1 cellular context compared by ENCODE assay signal in the genomic region with DNA sequence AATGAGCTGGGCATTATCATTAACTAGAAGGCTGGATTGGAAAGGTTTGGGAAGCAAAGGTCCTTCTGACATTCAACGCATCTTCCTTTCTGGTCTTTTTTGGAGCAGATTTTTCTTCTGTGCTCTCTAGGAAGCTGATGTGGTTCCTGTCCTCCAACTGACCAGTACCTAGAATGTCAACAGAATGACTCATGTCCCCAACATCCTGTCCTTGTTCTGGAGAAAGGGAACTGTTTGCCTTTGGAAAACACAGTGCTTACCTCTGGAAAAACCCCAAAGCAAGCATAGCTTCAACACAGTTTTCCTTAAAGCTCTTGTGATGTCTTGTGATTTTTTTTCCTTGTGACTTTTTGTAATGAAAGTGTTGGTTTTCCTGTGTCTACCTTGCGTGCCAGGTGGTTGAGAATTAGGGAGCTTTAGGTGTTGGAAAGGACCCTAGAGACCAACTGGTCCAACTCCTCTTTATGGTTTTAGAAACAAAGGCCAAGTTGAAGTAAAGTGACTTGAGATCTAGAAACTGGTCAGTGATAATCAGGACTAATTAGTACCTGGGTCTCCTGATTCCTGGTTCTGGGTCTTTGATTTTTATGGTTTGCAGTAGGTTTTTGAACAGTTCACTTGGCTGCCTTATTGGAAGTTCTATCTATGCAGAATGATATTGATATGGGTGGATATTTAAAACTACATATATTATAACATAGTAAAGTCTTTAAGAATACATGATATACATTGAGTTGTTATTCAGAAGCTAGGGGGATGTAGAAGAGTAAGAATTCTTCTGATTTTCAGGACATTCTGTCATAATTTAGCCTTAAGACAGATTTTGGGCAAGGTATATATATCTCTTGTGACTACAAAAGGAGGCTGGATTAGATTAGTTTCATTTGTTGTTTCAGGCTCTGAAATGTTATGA.
TF ChIP-seq lines count a peak whose summit lies in the region.

No MANE protein-coding gene starts in this region.

TF ChIP-seq in HepG2, 621 proteins besides CTCF, POLR2A, EP300 and RAD21 (continued from another document and continues in another):
- TF ChIP-seq, protein P1, sequence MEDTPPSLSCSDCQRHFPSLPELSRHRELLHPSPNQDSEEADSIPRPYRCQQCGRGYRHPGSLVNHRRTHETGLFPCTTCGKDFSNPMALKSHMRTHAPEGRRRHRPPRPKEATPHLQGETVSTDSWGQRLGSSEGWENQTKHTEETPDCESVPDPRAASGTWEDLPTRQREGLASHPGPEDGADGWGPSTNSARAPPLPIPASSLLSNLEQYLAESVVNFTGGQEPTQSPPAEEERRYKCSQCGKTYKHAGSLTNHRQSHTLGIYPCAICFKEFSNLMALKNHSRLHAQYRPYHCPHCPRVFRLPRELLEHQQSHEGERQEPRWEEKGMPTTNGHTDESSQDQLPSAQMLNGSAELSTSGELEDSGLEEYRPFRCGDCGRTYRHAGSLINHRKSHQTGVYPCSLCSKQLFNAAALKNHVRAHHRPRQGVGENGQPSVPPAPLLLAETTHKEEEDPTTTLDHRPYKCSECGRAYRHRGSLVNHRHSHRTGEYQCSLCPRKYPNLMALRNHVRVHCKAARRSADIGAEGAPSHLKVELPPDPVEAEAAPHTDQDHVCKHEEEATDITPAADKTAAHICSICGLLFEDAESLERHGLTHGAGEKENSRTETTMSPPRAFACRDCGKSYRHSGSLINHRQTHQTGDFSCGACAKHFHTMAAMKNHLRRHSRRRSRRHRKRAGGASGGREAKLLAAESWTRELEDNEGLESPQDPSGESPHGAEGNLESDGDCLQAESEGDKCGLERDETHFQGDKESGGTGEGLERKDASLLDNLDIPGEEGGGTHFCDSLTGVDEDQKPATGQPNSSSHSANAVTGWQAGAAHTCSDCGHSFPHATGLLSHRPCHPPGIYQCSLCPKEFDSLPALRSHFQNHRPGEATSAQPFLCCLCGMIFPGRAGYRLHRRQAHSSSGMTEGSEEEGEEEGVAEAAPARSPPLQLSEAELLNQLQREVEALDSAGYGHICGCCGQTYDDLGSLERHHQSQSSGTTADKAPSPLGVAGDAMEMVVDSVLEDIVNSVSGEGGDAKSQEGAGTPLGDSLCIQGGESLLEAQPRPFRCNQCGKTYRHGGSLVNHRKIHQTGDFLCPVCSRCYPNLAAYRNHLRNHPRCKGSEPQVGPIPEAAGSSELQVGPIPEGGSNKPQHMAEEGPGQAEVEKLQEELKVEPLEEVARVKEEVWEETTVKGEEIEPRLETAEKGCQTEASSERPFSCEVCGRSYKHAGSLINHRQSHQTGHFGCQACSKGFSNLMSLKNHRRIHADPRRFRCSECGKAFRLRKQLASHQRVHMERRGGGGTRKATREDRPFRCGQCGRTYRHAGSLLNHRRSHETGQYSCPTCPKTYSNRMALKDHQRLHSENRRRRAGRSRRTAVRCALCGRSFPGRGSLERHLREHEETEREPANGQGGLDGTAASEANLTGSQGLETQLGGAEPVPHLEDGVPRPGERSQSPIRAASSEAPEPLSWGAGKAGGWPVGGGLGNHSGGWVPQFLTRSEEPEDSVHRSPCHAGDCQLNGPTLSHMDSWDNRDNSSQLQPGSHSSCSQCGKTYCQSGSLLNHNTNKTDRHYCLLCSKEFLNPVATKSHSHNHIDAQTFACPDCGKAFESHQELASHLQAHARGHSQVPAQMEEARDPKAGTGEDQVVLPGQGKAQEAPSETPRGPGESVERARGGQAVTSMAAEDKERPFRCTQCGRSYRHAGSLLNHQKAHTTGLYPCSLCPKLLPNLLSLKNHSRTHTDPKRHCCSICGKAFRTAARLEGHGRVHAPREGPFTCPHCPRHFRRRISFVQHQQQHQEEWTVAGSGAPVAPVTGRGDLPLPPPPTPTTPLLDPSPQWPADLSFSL (CRISPR knock-in tag; IDR thresholded peaks at IDR 0.05) = no peak
- TF ChIP-seq ZSCAN31 (CRISPR knock-in tag; IDR thresholded peaks at IDR 0.05; ENCODE audit: low read depth) = peak; percentile 49; the same call in 1 of the 2 replicates
- no peak for TF ChIP-seq PTBP1 (IDR thresholded peaks at IDR 0.05; ENCODE audit: low read depth, low read length, poor library complexity, severe bottlenecking)
- TF ChIP-seq ZNF44 (CRISPR knock-in tag; IDR thresholded peaks at IDR 0.05) = no peak
- TF ChIP-seq ZNF33B (CRISPR knock-in tag; IDR thresholded peaks at IDR 0.05) = no peak
- no peak for TF ChIP-seq NR3C1 (CRISPR knock-in tag; IDR thresholded peaks at IDR 0.05)
- no peak for TF ChIP-seq NR2F6 (IDR thresholded peaks at IDR 0.05)
- TF ChIP-seq NR2F6 (CRISPR knock-in tag; IDR thresholded peaks at IDR 0.05) = peak; percentile 66; the same call in 1 of the 2 replicates
- no peak for TF ChIP-seq KDM2A (CRISPR knock-in tag; IDR thresholded peaks at IDR 0.05; ENCODE audit: borderline replicate concordance, low read depth)
- no peak for TF ChIP-seq GABPA (IDR thresholded peaks at IDR 0.05; ENCODE audit: low read depth, low read length)
- peak; percentile 75 for TF ChIP-seq GABPA (CRISPR knock-in tag; IDR thresholded peaks at IDR 0.05; ENCODE audit: low read depth)
- 0 out of 2 replicates have a peak, but pooled peaks have one; percentile 62 for TF ChIP-seq TOPORS (CRISPR knock-in tag; IDR thresholded peaks at IDR 0.05)
- TF ChIP-seq ELF4 (CRISPR knock-in tag; IDR thresholded peaks at IDR 0.05; ENCODE audit: borderline replicate concordance) = no peak
- TF ChIP-seq, protein P2, sequence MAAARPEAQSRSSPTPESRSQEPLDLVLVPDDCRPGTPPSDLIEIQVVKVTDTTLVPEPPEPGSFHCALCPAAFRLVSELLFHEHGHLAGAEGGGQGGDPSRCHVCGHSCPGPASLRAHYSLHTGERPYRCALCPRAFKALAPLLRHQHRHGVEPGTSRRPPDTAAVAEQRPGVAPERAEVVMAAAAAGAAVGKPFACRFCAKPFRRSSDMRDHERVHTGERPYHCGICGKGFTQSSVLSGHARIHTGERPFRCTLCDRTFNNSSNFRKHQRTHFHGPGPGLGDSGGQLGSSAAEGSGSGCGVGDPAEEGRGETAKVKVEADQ (CRISPR knock-in tag; IDR thresholded peaks at IDR 0.05; ENCODE audit: borderline replicate concordance) = 0 out of 2 replicates have a peak, but pooled peaks have one; percentile 42
- TF ChIP-seq, protein P3, sequence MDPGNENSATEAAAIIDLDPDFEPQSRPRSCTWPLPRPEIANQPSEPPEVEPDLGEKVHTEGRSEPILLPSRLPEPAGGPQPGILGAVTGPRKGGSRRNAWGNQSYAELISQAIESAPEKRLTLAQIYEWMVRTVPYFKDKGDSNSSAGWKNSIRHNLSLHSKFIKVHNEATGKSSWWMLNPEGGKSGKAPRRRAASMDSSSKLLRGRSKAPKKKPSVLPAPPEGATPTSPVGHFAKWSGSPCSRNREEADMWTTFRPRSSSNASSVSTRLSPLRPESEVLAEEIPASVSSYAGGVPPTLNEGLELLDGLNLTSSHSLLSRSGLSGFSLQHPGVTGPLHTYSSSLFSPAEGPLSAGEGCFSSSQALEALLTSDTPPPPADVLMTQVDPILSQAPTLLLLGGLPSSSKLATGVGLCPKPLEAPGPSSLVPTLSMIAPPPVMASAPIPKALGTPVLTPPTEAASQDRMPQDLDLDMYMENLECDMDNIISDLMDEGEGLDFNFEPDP (CRISPR knock-in tag; conservative IDR thresholded peaks at IDR 0.05) = 0 out of 2 replicates have a peak, but pooled peaks have one; percentile 80
- no peak for TF ChIP-seq ARNT2 (CRISPR knock-in tag; IDR thresholded peaks at IDR 0.05; ENCODE audit: low read depth)
- no peak for TF ChIP-seq ZNF790 (CRISPR knock-in tag; IDR thresholded peaks at IDR 0.05; ENCODE audit: borderline replicate concordance)
- 0 out of 2 replicates have a peak, but pooled peaks have one; percentile 50 for TF ChIP-seq MXD4 (CRISPR knock-in tag; IDR thresholded peaks at IDR 0.05)
- TF ChIP-seq, protein P4, sequence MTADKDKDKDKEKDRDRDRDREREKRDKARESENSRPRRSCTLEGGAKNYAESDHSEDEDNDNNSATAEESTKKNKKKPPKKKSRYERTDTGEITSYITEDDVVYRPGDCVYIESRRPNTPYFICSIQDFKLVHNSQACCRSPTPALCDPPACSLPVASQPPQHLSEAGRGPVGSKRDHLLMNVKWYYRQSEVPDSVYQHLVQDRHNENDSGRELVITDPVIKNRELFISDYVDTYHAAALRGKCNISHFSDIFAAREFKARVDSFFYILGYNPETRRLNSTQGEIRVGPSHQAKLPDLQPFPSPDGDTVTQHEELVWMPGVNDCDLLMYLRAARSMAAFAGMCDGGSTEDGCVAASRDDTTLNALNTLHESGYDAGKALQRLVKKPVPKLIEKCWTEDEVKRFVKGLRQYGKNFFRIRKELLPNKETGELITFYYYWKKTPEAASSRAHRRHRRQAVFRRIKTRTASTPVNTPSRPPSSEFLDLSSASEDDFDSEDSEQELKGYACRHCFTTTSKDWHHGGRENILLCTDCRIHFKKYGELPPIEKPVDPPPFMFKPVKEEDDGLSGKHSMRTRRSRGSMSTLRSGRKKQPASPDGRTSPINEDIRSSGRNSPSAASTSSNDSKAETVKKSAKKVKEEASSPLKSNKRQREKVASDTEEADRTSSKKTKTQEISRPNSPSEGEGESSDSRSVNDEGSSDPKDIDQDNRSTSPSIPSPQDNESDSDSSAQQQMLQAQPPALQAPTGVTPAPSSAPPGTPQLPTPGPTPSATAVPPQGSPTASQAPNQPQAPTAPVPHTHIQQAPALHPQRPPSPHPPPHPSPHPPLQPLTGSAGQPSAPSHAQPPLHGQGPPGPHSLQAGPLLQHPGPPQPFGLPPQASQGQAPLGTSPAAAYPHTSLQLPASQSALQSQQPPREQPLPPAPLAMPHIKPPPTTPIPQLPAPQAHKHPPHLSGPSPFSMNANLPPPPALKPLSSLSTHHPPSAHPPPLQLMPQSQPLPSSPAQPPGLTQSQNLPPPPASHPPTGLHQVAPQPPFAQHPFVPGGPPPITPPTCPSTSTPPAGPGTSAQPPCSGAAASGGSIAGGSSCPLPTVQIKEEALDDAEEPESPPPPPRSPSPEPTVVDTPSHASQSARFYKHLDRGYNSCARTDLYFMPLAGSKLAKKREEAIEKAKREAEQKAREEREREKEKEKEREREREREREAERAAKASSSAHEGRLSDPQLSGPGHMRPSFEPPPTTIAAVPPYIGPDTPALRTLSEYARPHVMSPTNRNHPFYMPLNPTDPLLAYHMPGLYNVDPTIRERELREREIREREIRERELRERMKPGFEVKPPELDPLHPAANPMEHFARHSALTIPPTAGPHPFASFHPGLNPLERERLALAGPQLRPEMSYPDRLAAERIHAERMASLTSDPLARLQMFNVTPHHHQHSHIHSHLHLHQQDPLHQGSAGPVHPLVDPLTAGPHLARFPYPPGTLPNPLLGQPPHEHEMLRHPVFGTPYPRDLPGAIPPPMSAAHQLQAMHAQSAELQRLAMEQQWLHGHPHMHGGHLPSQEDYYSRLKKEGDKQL (CRISPR knock-in tag; IDR thresholded peaks at IDR 0.05; ENCODE audit: low read depth) = peak; percentile 82
- no peak for TF ChIP-seq CREB1 (IDR thresholded peaks at IDR 0.05)
- peak; percentile 76 for TF ChIP-seq CREB1 (CRISPR knock-in tag; IDR thresholded peaks at IDR 0.05)
- TF ChIP-seq HNF4A (CRISPR knock-in tag; IDR thresholded peaks at IDR 0.05) = peak; percentile 69
- peak; percentile 100 for TF ChIP-seq FOSL2 (CRISPR knock-in tag; IDR thresholded peaks at IDR 0.05)
- peak; percentile 91 for TF ChIP-seq ZMYM4 (CRISPR knock-in tag; IDR thresholded peaks at IDR 0.05)
- TF ChIP-seq FOXK1 (CRISPR knock-in tag; IDR thresholded peaks at IDR 0.05; ENCODE audit: borderline replicate concordance, low read depth) = peak; percentile 98
- TF ChIP-seq, protein P5, sequence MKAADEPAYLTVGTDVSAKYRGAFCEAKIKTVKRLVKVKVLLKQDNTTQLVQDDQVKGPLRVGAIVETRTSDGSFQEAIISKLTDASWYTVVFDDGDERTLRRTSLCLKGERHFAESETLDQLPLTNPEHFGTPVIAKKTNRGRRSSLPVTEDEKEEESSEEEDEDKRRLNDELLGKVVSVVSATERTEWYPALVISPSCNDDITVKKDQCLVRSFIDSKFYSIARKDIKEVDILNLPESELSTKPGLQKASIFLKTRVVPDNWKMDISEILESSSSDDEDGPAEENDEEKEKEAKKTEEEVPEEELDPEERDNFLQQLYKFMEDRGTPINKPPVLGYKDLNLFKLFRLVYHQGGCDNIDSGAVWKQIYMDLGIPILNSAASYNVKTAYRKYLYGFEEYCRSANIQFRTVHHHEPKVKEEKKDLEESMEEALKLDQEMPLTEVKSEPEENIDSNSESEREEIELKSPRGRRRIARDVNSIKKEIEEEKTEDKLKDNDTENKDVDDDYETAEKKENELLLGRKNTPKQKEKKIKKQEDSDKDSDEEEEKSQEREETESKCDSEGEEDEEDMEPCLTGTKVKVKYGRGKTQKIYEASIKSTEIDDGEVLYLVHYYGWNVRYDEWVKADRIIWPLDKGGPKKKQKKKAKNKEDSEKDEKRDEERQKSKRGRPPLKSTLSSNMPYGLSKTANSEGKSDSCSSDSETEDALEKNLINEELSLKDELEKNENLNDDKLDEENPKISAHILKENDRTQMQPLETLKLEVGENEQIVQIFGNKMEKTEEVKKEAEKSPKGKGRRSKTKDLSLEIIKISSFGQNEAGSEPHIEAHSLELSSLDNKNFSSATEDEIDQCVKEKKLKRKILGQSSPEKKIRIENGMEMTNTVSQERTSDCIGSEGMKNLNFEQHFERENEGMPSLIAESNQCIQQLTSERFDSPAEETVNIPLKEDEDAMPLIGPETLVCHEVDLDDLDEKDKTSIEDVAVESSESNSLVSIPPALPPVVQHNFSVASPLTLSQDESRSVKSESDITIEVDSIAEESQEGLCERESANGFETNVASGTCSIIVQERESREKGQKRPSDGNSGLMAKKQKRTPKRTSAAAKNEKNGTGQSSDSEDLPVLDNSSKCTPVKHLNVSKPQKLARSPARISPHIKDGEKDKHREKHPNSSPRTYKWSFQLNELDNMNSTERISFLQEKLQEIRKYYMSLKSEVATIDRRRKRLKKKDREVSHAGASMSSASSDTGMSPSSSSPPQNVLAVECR (CRISPR knock-in tag; IDR thresholded peaks at IDR 0.05; ENCODE audit: borderline replicate concordance) = peak; percentile 28; the same call in 1 of the 2 replicates
- peak; percentile 71; the same call in 1 of the 2 replicates for TF ChIP-seq SP5 (CRISPR knock-in tag; IDR thresholded peaks at IDR 0.05; ENCODE audit: borderline replicate concordance, low read depth)
- peak; percentile 93; the same call in 1 of the 2 replicates for TF ChIP-seq ZNF292 (CRISPR knock-in tag; IDR thresholded peaks at IDR 0.05; ENCODE audit: borderline replicate concordance, low read depth)
- TF ChIP-seq, protein P6, sequence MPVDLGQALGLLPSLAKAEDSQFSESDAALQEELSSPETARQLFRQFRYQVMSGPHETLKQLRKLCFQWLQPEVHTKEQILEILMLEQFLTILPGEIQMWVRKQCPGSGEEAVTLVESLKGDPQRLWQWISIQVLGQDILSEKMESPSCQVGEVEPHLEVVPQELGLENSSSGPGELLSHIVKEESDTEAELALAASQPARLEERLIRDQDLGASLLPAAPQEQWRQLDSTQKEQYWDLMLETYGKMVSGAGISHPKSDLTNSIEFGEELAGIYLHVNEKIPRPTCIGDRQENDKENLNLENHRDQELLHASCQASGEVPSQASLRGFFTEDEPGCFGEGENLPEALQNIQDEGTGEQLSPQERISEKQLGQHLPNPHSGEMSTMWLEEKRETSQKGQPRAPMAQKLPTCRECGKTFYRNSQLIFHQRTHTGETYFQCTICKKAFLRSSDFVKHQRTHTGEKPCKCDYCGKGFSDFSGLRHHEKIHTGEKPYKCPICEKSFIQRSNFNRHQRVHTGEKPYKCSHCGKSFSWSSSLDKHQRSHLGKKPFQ (CRISPR knock-in tag; IDR thresholded peaks at IDR 0.05; ENCODE audit: insufficient replicate concordance) = peak; percentile 66
- TF ChIP-seq, protein P7, sequence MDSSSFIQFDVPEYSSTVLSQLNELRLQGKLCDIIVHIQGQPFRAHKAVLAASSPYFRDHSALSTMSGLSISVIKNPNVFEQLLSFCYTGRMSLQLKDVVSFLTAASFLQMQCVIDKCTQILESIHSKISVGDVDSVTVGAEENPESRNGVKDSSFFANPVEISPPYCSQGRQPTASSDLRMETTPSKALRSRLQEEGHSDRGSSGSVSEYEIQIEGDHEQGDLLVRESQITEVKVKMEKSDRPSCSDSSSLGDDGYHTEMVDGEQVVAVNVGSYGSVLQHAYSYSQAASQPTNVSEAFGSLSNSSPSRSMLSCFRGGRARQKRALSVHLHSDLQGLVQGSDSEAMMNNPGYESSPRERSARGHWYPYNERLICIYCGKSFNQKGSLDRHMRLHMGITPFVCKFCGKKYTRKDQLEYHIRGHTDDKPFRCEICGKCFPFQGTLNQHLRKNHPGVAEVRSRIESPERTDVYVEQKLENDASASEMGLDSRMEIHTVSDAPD (CRISPR knock-in tag; IDR thresholded peaks at IDR 0.05) = peak; percentile 67; the same call in 1 of the 2 replicates
